Comparison of ENCODE assay signal across 1 cellular context in the genomic region with DNA sequence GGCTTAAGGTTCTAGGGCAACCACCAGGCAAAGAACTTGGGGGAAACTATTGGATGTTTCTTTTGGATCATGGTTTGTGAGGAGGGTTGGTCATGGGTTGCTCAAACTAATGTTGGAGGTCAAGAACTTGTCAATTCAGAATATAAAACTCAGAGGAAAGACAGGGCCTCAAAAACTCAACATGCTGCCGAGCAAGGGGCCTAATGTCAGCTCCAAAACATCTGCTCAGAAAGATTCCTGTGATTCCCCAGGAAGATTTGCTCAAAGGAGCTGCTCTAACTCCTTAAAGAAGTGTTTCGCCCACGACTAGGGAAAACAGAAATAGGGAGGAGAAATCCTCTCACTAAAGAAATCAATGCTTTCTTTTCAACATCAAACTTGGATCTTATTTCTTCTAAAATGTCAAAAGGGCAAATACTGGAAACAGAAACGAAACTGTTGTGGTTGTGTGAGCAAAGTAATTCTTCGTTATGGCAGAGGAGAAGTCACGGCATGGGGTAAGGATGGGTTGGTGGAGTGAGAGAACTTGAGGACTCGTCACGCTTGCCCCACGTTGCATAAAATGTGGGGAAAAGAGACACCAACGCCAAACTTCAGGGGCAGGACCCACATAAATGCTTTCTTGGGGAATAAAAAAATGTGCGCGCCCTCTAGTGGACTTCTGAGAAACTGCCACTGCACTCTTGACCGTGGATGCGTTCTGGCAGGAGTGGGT.
A peak's percentile ranks its signal among the peaks of the same experiment; 100 is the strongest.
TF ChIP-seq lines count a peak whose summit lies in the region.

No MANE protein-coding gene starts in this region.

TF ChIP-seq in GM12878, 131 proteins besides CTCF, POLR2A, EP300 and RAD21 (continued from another document and continues in another):
- TF ChIP-seq, protein P1, sequence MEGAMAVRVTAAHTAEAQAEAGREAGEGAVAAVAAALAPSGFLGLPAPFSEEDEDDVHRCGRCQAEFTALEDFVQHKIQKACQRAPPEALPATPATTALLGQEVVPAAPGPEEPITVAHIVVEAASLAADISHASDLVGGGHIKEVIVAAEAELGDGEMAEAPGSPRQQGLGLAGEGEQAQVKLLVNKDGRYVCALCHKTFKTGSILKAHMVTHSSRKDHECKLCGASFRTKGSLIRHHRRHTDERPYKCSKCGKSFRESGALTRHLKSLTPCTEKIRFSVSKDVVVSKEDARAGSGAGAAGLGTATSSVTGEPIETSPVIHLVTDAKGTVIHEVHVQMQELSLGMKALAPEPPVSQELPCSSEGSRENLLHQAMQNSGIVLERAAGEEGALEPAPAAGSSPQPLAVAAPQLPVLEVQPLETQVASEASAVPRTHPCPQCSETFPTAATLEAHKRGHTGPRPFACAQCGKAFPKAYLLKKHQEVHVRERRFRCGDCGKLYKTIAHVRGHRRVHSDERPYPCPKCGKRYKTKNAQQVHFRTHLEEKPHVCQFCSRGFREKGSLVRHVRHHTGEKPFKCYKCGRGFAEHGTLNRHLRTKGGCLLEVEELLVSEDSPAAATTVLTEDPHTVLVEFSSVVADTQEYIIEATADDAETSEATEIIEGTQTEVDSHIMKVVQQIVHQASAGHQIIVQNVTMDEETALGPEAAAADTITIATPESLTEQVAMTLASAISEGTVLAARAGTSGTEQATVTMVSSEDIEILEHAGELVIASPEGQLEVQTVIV (IDR thresholded peaks at IDR 0.05; ENCODE audit: borderline replicate concordance, partially characterized antibody) = no peak
- TF ChIP-seq, protein P2, sequence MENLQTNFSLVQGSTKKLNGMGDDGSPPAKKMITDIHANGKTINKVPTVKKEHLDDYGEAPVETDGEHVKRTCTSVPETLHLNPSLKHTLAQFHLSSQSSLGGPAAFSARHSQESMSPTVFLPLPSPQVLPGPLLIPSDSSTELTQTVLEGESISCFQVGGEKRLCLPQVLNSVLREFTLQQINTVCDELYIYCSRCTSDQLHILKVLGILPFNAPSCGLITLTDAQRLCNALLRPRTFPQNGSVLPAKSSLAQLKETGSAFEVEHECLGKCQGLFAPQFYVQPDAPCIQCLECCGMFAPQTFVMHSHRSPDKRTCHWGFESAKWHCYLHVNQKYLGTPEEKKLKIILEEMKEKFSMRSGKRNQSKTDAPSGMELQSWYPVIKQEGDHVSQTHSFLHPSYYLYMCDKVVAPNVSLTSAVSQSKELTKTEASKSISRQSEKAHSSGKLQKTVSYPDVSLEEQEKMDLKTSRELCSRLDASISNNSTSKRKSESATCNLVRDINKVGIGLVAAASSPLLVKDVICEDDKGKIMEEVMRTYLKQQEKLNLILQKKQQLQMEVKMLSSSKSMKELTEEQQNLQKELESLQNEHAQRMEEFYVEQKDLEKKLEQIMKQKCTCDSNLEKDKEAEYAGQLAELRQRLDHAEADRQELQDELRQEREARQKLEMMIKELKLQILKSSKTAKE (IDR thresholded peaks at IDR 0.05; ENCODE audit: low read depth, poor library complexity, severe bottlenecking) = peak; percentile 45
- peak; percentile 98 for TF ChIP-seq FOXM1 (IDR thresholded peaks at IDR 0.05; ENCODE audit: low read depth, low read length)
- TF ChIP-seq TARDBP (IDR thresholded peaks at IDR 0.05; ENCODE audit: borderline replicate concordance) = peak; percentile 46; the same call in 1 of the 2 replicates
- TF ChIP-seq RFX5 (IDR thresholded peaks at IDR 0.05; ENCODE audit: low read depth, low read length) = no peak
- 0 out of 2 replicates have a peak, but pooled peaks have one; percentile 16 for TF ChIP-seq GABPA (IDR thresholded peaks at IDR 0.05; ENCODE audit: low read depth)
- peak; percentile 84; the same call in 1 of the 2 replicates for TF ChIP-seq ZBED1 (IDR thresholded peaks at IDR 0.05; ENCODE audit: borderline replicate concordance)
- TF ChIP-seq ASH2L (IDR thresholded peaks at IDR 0.05; ENCODE audit: borderline replicate concordance, low read depth) = peak; percentile 84; the same call in 1 of the 2 replicates
- no peak for TF ChIP-seq RB1 (IDR thresholded peaks at IDR 0.05; ENCODE audit: borderline replicate concordance)
- no peak for TF ChIP-seq RELA (IDR thresholded peaks at IDR 0.05; ENCODE audit: borderline replicate concordance, partially characterized antibody)
- TF ChIP-seq, protein P3, sequence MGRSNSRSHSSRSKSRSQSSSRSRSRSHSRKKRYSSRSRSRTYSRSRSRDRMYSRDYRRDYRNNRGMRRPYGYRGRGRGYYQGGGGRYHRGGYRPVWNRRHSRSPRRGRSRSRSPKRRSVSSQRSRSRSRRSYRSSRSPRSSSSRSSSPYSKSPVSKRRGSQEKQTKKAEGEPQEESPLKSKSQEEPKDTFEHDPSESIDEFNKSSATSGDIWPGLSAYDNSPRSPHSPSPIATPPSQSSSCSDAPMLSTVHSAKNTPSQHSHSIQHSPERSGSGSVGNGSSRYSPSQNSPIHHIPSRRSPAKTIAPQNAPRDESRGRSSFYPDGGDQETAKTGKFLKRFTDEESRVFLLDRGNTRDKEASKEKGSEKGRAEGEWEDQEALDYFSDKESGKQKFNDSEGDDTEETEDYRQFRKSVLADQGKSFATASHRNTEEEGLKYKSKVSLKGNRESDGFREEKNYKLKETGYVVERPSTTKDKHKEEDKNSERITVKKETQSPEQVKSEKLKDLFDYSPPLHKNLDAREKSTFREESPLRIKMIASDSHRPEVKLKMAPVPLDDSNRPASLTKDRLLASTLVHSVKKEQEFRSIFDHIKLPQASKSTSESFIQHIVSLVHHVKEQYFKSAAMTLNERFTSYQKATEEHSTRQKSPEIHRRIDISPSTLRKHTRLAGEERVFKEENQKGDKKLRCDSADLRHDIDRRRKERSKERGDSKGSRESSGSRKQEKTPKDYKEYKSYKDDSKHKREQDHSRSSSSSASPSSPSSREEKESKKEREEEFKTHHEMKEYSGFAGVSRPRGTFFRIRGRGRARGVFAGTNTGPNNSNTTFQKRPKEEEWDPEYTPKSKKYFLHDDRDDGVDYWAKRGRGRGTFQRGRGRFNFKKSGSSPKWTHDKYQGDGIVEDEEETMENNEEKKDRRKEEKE (IDR thresholded peaks at IDR 0.05) = no peak
- TF ChIP-seq WRNIP1 (IDR thresholded peaks at IDR 0.05; ENCODE audit: borderline replicate concordance, low read depth, low read length) = no peak; the same call in 1 of the 2 replicates
- TF ChIP-seq RCOR1 (conservative IDR thresholded peaks at IDR 0.05; ENCODE audit: low read depth, low read length) = peak; percentile 46; the same call in 1 of the 2 replicates
- no peak for TF ChIP-seq FOXK2 (IDR thresholded peaks at IDR 0.05)
- TF ChIP-seq ZNF384 (IDR thresholded peaks at IDR 0.05; ENCODE audit: borderline replicate concordance, low read depth, low read length) = peak; percentile 49; the same call in 1 of the 2 replicates
- TF ChIP-seq NBN (IDR thresholded peaks at IDR 0.05) = peak; percentile 50
- TF ChIP-seq SIN3A (IDR thresholded peaks at IDR 0.05; ENCODE audit: low read depth, low read length) = no peak
- TF ChIP-seq, protein P4, sequence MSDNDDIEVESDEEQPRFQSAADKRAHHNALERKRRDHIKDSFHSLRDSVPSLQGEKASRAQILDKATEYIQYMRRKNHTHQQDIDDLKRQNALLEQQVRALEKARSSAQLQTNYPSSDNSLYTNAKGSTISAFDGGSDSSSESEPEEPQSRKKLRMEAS (IDR thresholded peaks at IDR 0.05; ENCODE audit: low read depth, low read length) = peak; percentile 58; the same call in 1 of the 2 replicates
- peak; percentile 97 for TF ChIP-seq RUNX3 (IDR thresholded peaks at IDR 0.05; ENCODE audit: low read length)
- TF ChIP-seq ZNF274 (IDR thresholded peaks at IDR 0.05; ENCODE audit: insufficient read depth, insufficient read length) = no peak
- TF ChIP-seq SREBF1 (IDR thresholded peaks at IDR 0.05; ENCODE audit: low read length) = no peak
- TF ChIP-seq CBX5 (IDR thresholded peaks at IDR 0.05; ENCODE audit: low read depth) = 0 out of 2 replicates have a peak, but pooled peaks have one; percentile 61
- no peak for TF ChIP-seq EZH2 (IDR thresholded peaks at IDR 0.05; ENCODE audit: borderline replicate concordance, control insufficient read depth, low read depth, low read length)
- TF ChIP-seq, protein P5, sequence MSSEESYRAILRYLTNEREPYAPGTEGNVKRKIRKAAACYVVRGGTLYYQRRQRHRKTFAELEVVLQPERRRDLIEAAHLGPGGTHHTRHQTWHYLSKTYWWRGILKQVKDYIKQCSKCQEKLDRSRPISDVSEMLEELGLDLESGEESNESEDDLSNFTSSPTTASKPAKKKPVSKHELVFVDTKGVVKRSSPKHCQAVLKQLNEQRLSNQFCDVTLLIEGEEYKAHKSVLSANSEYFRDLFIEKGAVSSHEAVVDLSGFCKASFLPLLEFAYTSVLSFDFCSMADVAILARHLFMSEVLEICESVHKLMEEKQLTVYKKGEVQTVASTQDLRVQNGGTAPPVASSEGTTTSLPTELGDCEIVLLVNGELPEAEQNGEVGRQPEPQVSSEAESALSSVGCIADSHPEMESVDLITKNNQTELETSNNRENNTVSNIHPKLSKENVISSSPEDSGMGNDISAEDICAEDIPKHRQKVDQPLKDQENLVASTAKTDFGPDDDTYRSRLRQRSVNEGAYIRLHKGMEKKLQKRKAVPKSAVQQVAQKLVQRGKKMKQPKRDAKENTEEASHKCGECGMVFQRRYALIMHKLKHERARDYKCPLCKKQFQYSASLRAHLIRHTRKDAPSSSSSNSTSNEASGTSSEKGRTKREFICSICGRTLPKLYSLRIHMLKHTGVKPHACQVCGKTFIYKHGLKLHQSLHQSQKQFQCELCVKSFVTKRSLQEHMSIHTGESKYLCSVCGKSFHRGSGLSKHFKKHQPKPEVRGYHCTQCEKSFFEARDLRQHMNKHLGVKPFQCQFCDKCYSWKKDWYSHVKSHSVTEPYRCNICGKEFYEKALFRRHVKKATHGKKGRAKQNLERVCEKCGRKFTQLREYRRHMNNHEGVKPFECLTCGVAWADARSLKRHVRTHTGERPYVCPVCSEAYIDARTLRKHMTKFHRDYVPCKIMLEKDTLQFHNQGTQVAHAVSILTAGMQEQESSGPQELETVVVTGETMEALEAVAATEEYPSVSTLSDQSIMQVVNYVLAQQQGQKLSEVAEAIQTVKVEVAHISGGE (CRISPR knock-in tag; IDR thresholded peaks at IDR 0.05) = no peak
- TF ChIP-seq, protein P6, sequence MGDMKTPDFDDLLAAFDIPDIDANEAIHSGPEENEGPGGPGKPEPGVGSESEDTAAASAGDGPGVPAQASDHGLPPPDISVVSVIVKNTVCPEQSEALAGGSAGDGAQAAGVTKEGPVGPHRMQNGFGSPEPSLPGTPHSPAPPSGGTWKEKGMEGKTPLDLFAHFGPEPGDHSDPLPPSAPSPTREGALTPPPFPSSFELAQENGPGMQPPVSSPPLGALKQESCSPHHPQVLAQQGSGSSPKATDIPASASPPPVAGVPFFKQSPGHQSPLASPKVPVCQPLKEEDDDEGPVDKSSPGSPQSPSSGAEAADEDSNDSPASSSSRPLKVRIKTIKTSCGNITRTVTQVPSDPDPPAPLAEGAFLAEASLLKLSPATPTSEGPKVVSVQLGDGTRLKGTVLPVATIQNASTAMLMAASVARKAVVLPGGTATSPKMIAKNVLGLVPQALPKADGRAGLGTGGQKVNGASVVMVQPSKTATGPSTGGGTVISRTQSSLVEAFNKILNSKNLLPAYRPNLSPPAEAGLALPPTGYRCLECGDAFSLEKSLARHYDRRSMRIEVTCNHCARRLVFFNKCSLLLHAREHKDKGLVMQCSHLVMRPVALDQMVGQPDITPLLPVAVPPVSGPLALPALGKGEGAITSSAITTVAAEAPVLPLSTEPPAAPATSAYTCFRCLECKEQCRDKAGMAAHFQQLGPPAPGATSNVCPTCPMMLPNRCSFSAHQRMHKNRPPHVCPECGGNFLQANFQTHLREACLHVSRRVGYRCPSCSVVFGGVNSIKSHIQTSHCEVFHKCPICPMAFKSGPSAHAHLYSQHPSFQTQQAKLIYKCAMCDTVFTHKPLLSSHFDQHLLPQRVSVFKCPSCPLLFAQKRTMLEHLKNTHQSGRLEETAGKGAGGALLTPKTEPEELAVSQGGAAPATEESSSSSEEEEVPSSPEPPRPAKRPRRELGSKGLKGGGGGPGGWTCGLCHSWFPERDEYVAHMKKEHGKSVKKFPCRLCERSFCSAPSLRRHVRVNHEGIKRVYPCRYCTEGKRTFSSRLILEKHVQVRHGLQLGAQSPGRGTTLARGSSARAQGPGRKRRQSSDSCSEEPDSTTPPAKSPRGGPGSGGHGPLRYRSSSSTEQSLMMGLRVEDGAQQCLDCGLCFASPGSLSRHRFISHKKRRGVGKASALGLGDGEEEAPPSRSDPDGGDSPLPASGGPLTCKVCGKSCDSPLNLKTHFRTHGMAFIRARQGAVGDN (IDR thresholded peaks at IDR 0.05) = peak; percentile 82; the same call in 1 of the 2 replicates
- TF ChIP-seq, protein P7, sequence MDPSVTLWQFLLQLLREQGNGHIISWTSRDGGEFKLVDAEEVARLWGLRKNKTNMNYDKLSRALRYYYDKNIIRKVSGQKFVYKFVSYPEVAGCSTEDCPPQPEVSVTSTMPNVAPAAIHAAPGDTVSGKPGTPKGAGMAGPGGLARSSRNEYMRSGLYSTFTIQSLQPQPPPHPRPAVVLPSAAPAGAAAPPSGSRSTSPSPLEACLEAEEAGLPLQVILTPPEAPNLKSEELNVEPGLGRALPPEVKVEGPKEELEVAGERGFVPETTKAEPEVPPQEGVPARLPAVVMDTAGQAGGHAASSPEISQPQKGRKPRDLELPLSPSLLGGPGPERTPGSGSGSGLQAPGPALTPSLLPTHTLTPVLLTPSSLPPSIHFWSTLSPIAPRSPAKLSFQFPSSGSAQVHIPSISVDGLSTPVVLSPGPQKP (IDR thresholded peaks at IDR 0.05; ENCODE audit: low read depth, low read length) = no peak
- TF ChIP-seq SMC3 (IDR thresholded peaks at IDR 0.05; ENCODE audit: borderline replicate concordance, low read length) = peak; percentile 78
- TF ChIP-seq CBX3 (IDR thresholded peaks at IDR 0.05; ENCODE audit: borderline replicate concordance, low read depth) = no peak
- TF ChIP-seq CHD4 (IDR thresholded peaks at IDR 0.05) = no peak
- TF ChIP-seq, protein P8, sequence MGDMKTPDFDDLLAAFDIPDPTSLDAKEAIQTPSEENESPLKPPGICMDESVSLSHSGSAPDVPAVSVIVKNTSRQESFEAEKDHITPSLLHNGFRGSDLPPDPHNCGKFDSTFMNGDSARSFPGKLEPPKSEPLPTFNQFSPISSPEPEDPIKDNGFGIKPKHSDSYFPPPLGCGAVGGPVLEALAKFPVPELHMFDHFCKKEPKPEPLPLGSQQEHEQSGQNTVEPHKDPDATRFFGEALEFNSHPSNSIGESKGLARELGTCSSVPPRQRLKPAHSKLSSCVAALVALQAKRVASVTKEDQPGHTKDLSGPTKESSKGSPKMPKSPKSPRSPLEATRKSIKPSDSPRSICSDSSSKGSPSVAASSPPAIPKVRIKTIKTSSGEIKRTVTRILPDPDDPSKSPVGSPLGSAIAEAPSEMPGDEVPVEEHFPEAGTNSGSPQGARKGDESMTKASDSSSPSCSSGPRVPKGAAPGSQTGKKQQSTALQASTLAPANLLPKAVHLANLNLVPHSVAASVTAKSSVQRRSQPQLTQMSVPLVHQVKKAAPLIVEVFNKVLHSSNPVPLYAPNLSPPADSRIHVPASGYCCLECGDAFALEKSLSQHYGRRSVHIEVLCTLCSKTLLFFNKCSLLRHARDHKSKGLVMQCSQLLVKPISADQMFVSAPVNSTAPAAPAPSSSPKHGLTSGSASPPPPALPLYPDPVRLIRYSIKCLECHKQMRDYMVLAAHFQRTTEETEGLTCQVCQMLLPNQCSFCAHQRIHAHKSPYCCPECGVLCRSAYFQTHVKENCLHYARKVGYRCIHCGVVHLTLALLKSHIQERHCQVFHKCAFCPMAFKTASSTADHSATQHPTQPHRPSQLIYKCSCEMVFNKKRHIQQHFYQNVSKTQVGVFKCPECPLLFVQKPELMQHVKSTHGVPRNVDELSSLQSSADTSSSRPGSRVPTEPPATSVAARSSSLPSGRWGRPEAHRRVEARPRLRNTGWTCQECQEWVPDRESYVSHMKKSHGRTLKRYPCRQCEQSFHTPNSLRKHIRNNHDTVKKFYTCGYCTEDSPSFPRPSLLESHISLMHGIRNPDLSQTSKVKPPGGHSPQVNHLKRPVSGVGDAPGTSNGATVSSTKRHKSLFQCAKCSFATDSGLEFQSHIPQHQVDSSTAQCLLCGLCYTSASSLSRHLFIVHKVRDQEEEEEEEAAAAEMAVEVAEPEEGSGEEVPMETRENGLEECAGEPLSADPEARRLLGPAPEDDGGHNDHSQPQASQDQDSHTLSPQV (IDR thresholded peaks at IDR 0.05) = peak; percentile 16; the same call in 1 of the 2 replicates
- TF ChIP-seq NFIC (IDR thresholded peaks at IDR 0.05; ENCODE audit: low read depth, low read length) = peak; percentile 92
- TF ChIP-seq NR2C1 (IDR thresholded peaks at IDR 0.05) = no peak
- peak; percentile 20 for TF ChIP-seq SMAD1 (IDR thresholded peaks at IDR 0.05; ENCODE audit: low read depth, partially characterized antibody)
